Comparison of ENCODE assay signal across 11 cellular contexts in the genomic region with DNA sequence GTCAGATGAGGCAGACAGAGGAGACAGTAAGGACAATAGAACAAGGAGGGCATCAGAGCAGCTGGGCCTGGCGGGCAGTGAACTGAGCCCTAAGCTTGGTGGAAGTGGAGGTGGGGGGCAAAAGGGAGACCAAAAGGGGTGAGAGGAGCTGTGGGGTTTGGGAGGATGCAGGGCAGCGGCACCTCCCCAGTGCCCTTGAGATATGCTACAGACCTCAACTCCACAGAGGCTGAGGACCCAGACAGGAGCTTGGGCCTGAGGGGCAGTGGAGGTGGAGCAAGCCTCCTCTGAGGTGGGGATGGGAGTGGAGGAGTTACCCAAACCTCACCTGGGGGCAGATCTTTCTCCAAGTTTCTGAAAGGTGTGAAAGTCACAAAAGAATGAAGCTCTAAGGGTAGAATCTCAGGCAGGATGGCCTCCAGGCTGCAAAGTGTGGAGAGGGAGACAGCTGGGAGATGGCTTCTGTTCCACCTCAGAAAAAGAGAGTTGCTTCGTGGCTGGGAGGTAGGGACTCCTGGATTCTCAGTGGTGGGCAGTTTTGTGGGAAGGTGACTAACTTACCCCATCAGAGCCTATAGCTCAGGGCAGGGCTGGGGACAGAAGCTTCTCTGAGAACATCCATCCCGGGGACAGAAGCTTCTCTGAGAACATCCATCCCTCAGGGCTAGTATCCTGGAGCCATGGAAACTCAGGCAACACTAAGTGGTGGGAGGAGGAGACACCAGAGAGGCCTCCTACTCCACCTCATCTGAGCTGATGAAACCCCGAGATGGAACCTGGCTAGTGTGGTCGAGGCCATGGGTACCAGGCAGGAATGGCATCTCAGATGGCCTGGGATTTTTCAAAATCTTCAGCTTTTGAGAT. TPM values are rescaled to one million over a fixed set of nuclear protein-coding genes. Genes with fewer than 3 reads are reported as not detected.
DNase-seq lines count a peak whose midpoint lies in the region; ATAC-seq and TF ChIP-seq lines count a peak whose summit lies in the region.
"Had no signal": no experiment of that assay in that cellular context is flagged by ENCODE, and none has a peak within 500 bp of the region (broad histone marks: within the 10 kb centered on the region; RNA-seq: fewer than 3 reads in every experiment).

No MANE protein-coding gene starts in this region.

- 0 out of 2 replicates have a peak overlapping the region, but pooled peaks have one; percentile 39 for H2AK5ac ChIP-seq in IMR-90 (ENCODE audit: low read depth, low read length)

- peaks cover 33% of the 10 kb centered on the region for H3K79me2 ChIP-seq in mammary epithelial cell (ENCODE audit: insufficient read depth, low read length)

- H3K4me2 ChIP-seq in IMR-90 (ENCODE audit: low read depth, low read length) (no peak overlapping the region), mammary epithelial cell (ENCODE audit: insufficient read depth, low read depth, low read length) (no peak overlapping the region)

- H4K91ac ChIP-seq in IMR-90 (ENCODE audit: insufficient read depth, low read depth, low read length) = no peak overlapping the region

- H3K36me3 Mint-ChIP-seq in T-helper 2 cell treated with Interferon-gamma antibody and Interleukin-4, amounts not matched to agents 5 μg/mL and 100 μg/mL, for 36 hours (ENCODE audit: low read depth) = peaks cover 11% of the 10 kb centered on the region

- CTCF ChIA-PET in IMR-90 (lab: Yijun Ruan, JAX) = no interaction called here
- CTCF ChIA-PET in mammary epithelial cell (lab: Charles Lee; ENCODE audit: low non-redundant PET) = interaction anchor here (0.7 kb wide), 1 partner anchor 71 kb away, joined by 24 read pairs; no protein-coding TSS in a partner anchor

- 68% methylated on average over 3 of the region's 6 CpGs; no CpG with 5 or more reads in 1 of the 2 experiments for WGBS in IMR-90 (ENCODE audit: extremely low coverage in 2 of 2, insufficient read length in 1 of 2), 2 experiments
- 56% methylated on average over 6 of the region's 6 CpGs for WGBS in mammary epithelial cell (ENCODE audit: low coverage, missing lambda C conversion rate)

- DNase-seq in T-helper 2 cell treated with Interferon-gamma antibody and Interleukin-4, amounts not matched to agents 5 μg/mL and 100 μg/mL, for 36 hours (ENCODE audit: low spot score) = no peak
- DNase-seq in T-helper 2 cell (no peak), IMR-90 (no peak), mammary epithelial cell (peak; percentile 24), Kasumi-1 (lab: John Stamatoyannopoulos, UW) (no peak), cerebellum (ENCODE audit: low spot score) (no peak)
- DNase-seq: HCEC 1CT, hippocampal formation, NCI-H2171 had no signal

- H3K79me1 ChIP-seq in IMR-90 (ENCODE audit: low read depth in 1 of 2, low read length in 2 of 2) = peaks cover 0 to 26% of the 10 kb centered on the region in 2 experiments; a peak in 2 of 4 replicates

- H3K27me3 Mint-ChIP-seq in T-helper 2 cell treated with Interferon-gamma antibody and Interleukin-4, amounts not matched to agents 5 μg/mL and 100 μg/mL, for 36 hours (ENCODE audit: low read depth) = no peaks in the 10 kb centered on the region

- ATAC-seq in IMR-90 (ENCODE audit: low read depth) (no peak), GM21619 (IDR thresholded peaks at IDR 0.05; ENCODE audit: unreplicated experiment) (no peak)

- H2BK120ac ChIP-seq in IMR-90 (ENCODE audit: low read depth, low read length) = no peak overlapping the region

- peak overlapping the region; percentile 77 for H3K4me3 Mint-ChIP-seq in T-helper 2 cell treated with Interferon-gamma antibody and Interleukin-4, amounts not matched to agents 5 μg/mL and 100 μg/mL, for 36 hours

- no peaks in the 10 kb centered on the region for H3K9me3 ChIP-seq in IMR-90 (ENCODE audit: control insufficient read depth, insufficient read depth, low read length)
- H3K9me3 ChIP-seq in mammary epithelial cell (replicated peaks; ENCODE audit: insufficient read depth, low read length) = no peaks in the 10 kb centered on the region
- no peaks in the 10 kb centered on the region for H3K9me3 ChIP-seq in neutrophil

- no peak overlapping the region for H2BK15ac ChIP-seq in IMR-90 (ENCODE audit: low read depth, low read length)

- H2BK20ac ChIP-seq in IMR-90 (ENCODE audit: low read depth, low read length) = no peak overlapping the region

- no peak overlapping the region for H3K56ac ChIP-seq in IMR-90 (ENCODE audit: extremely low read depth, insufficient read depth, low read length)

- H3K27me3 ChIP-seq in IMR-90 (ENCODE audit: control insufficient read depth, insufficient read depth, low read length) (peaks cover 3% of the 10 kb centered on the region; the same call in 1 of the 2 replicates), mammary epithelial cell (ENCODE audit: insufficient read depth, low read length) (no peaks in the 10 kb centered on the region), neutrophil (no peaks in the 10 kb centered on the region)

- H3K23ac ChIP-seq in IMR-90 (ENCODE audit: low read depth, low read length) = no peak overlapping the region

- dilution Hi-C loops in IMR-90 (cut with HindIII; ENCODE audit: low sequenced_read_pairs, unreplicated experiment) (no loop called here), mammary epithelial cell (cut with HindIII; ENCODE audit: low sequenced_read_pairs) (no loop called here)

- no peaks in the 10 kb centered on the region for H3K9me3 Mint-ChIP-seq in T-helper 2 cell treated with Interferon-gamma antibody and Interleukin-4, amounts not matched to agents 5 μg/mL and 100 μg/mL, for 36 hours

- intact Hi-C loops in IMR-90 (cut with micrococcal nuclease) = no loop called here
- intact Hi-C loops in mammary epithelial cell (cut with micrococcal nuclease) = no loop called here

- no peak overlapping the region for H3K18ac ChIP-seq in IMR-90 (ENCODE audit: low read depth, low read length)

- H2AK9ac ChIP-seq in IMR-90 (replicated peaks; ENCODE audit: low read depth, low read length, poor library complexity) = no peak overlapping the region

- H3K4me1 ChIP-seq in IMR-90 (ENCODE audit: control insufficient read depth, insufficient read depth, low read length) (peaks cover 8% of the 10 kb centered on the region), mammary epithelial cell (ENCODE audit: insufficient read depth, low read length) (peaks cover 32% of the 10 kb centered on the region), neutrophil (ENCODE audit: control insufficient read depth in 1 of 2, insufficient read depth in 1 of 2, low read depth in 1 of 2, low read length in 1 of 2) (peaks cover 23 to 29% of the 10 kb centered on the region in 2 experiments)

- no peak overlapping the region for H3K14ac ChIP-seq in IMR-90 (replicated peaks; ENCODE audit: low read depth, low read length)

- no peak for TF ChIP-seq RAD21 in IMR-90 (IDR thresholded peaks at IDR 0.05; ENCODE audit: low read length)

- H4K20me1 ChIP-seq in IMR-90 (ENCODE audit: insufficient read depth, low read length) (peaks cover 23% of the 10 kb centered on the region), mammary epithelial cell (ENCODE audit: insufficient read depth, low read length) (no peaks in the 10 kb centered on the region)

- peaks cover 21% of the 10 kb centered on the region for H3K4me1 Mint-ChIP-seq in T-helper 2 cell treated with Interferon-gamma antibody and Interleukin-4, amounts not matched to agents 5 μg/mL and 100 μg/mL, for 36 hours (ENCODE audit: low read depth)

- H2AFZ ChIP-seq in IMR-90 (replicated peaks; ENCODE audit: low read length, poor library complexity) = no peak overlapping the region
- no peak overlapping the region for H2AFZ ChIP-seq in mammary epithelial cell (ENCODE audit: low read depth, low read length)

- TF ChIP-seq CTCF in IMR-90 (conservative IDR thresholded peaks at IDR 0.05; ENCODE audit: low read depth, low read length) = no peak
- TF ChIP-seq CTCF in mammary epithelial cell (conservative IDR thresholded peaks at IDR 0.05 in 1 of 2, IDR thresholded peaks at IDR 0.05 in 1 of 2; ENCODE audit: extremely low read depth in 1 of 2, insufficient read depth in 1 of 2, low read depth in 1 of 2, low read length in 2 of 2) = no peak
- no peak for TF ChIP-seq CTCF in neutrophil (IDR thresholded peaks at IDR 0.05)

- 0 out of 2 replicates have a peak, but pooled peaks cover 2% of the 10 kb centered on the region for H3K9me1 ChIP-seq in IMR-90 (ENCODE audit: insufficient read depth, low read length)

- H3K9ac ChIP-seq in IMR-90 (ENCODE audit: low read depth, low read length) (no peak overlapping the region), mammary epithelial cell (ENCODE audit: insufficient read depth, low read length) (no peak overlapping the region)

- H2BK5ac ChIP-seq in IMR-90 (ENCODE audit: low read depth, low read length, poor library complexity, severe bottlenecking) = no peak overlapping the region

- H3K36me3 ChIP-seq in IMR-90 (ENCODE audit: control insufficient read depth, insufficient read depth, low read length) (no peaks in the 10 kb centered on the region), mammary epithelial cell (ENCODE audit: insufficient read depth, low read length) (no peaks in the 10 kb centered on the region), neutrophil (peaks cover 8% of the 10 kb centered on the region)

- no peak for TF ChIP-seq POLR2A in IMR-90 (IDR thresholded peaks at IDR 0.05; ENCODE audit: low read depth, low read length)

- no TSS peak for BruUV-seq in IMR-90 (replicated peaks; lab: Mats Ljungman, UMichigan)
- BruUV-seq in mammary epithelial cell (replicated peaks; lab: Mats Ljungman, UMichigan) = no TSS peak

- POLR2A ChIA-PET in IMR-90 (lab: Charles Lee; ENCODE audit: unreplicated experiment) = interaction anchor here (0.8 kb wide), 1 partner anchor 15 kb away, joined by 3 read pairs; no protein-coding TSS in a partner anchor

- H3K4me3 ChIP-seq in IMR-90 (ENCODE audit: insufficient read depth, low read depth, low read length) (no peak overlapping the region), mammary epithelial cell (replicated peaks in 1 of 3; ENCODE audit: insufficient read depth in 1 of 3, low read depth in 2 of 3, low read length in 3 of 3) (no peak overlapping the region), neutrophil (ENCODE audit: low read depth in 1 of 2, low read length in 1 of 2) (no peak overlapping the region)

- in situ Hi-C loops in IMR-90 (cut with MboI; ENCODE audit: low sequenced_read_pairs) (no loop called here), mammary epithelial cell (cut with MboI; ENCODE audit: low sequenced_read_pairs in 2 of 2) (no loop called here)

- no peak overlapping the region for H4K5ac ChIP-seq in IMR-90 (ENCODE audit: low read depth, low read length)

- no peak overlapping the region for H3K27ac ChIP-seq in IMR-90 (ENCODE audit: insufficient read depth, low read length)
- H3K27ac ChIP-seq in mammary epithelial cell (ENCODE audit: insufficient read depth, low read depth, low read length) = no peak overlapping the region
- H3K27ac ChIP-seq in neutrophil = peak overlapping the region; percentile 94

- H3K4ac ChIP-seq in IMR-90 (ENCODE audit: low read depth, low read length) = no peak overlapping the region

- H3K27ac Mint-ChIP-seq in T-helper 2 cell treated with Interferon-gamma antibody and Interleukin-4, amounts not matched to agents 5 μg/mL and 100 μg/mL, for 36 hours = peak overlapping the region; percentile 42

- H4K8ac ChIP-seq in IMR-90 (ENCODE audit: low read depth in 2 of 2, low read length in 2 of 2) = no peak overlapping the region

RNA-seq across cellular contexts. Expression of a gene that starts 2.3 kb away (rescaled TPM):
- total RNA-seq in IMR-90 (2012; rRNA removed) (114 and 117 TPM in 2 replicates), mammary epithelial cell (10 to 100 TPM; 52.7 to 58.7 TPM), cerebellum (37.6 TPM)
- polyA plus RNA-seq in IMR-90 (2012; rRNA removed) (77.0 and 84.7 TPM in 2 replicates), mammary epithelial cell (66.0 TPM)
- polyA plus RNA-seq in IMR-90 (2012; cell fraction: cytosol; rRNA removed) = 109 and 121 TPM in 2 replicates
- 295 and 379 TPM in 2 replicates for polyA plus RNA-seq in IMR-90 (2012; cell fraction: nucleus; rRNA removed; ENCODE audit: low replicate concordance)
- 155 TPM for polyA minus RNA-seq in mammary epithelial cell
